Comparison of ENCODE assay signal across 26 cellular contexts in the genomic region with DNA sequence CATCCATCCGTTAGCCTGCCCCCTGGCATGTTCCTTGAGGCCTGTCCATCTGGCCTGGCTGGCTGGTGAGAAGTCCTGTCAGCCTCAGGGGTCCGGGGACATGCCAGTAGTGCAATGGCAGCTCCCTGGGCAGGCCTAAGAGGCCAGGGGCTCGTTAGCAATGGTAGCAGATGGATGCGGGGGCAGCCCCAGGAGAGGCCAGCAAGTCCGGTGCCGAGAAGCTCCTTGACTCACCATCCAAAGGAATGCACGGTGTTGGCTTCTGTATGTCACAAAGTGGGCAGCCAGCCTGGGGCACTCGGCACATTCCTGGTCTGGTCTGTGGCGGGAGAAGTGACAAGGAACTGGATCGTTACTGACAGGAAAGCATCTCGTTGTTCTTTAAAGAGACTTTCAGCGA.
DNase-seq lines count a peak whose midpoint lies in the region; ATAC-seq and TF ChIP-seq lines count a peak whose summit lies in the region.
"Had no signal": no experiment of that assay in that cellular context is flagged by ENCODE, and none has a peak within 500 bp of the region (broad histone marks: within the 10 kb centered on the region; RNA-seq: fewer than 3 reads in every experiment).

No MANE protein-coding gene starts in this region.

- 49 to 64% methylated on average over 12 of the region's 12 CpGs for WGBS in heart right ventricle, 2 donors

- TF ChIP-seq CTCF in heart right ventricle (IDR thresholded peaks at IDR 0.05) = no peak
- TF ChIP-seq CTCF in osteocyte (IDR thresholded peaks at IDR 0.05) = no peak

- ATAC-seq in heart right ventricle (peak; percentile 43 to 90 (median 84)), HG02642 (IDR thresholded peaks at IDR 0.05; ENCODE audit: poor library complexity, unreplicated experiment) (no peak)
- ATAC-seq: left lung; stimulated activated naive CD8-positive, alpha-beta T cell treated with anti-CD3 and anti-CD28 coated beads, Interleukin-15, amount 100 ng/mL, for 72 hours had no signal

- H3K4me1 Mint-ChIP-seq in osteocyte (ENCODE audit: unreplicated experiment) = peaks cover 50% of the 10 kb centered on the region
- H3K4me1 Mint-ChIP-seq: activated B cell treated with CpG ODN at 0.5 μM for 24 hours; stimulated activated naive CD8-positive, alpha-beta T cell treated with anti-CD3 and anti-CD28 coated beads, Interleukin-15, amount 100 ng/mL, for 72 hours had no signal

- DNase-seq in Daoy (ENCODE audit: low read depth) = peak; percentile 39
- peak; percentile 46 for DNase-seq in T1000 (lab: John Stamatoyannopoulos, UW)
- peak; percentile 56 for DNase-seq in heart right ventricle
- DNase-seq in osteocyte (ENCODE audit: extremely low spot score, unreplicated experiment) = no peak
- DNase-seq in DMS 273 treated with DMSO at 0.1 percent for 48 hours (lab: John Stamatoyannopoulos, UW) = no peak
- no peak for DNase-seq in mucosa of gallbladder (ENCODE audit: low spot score)
- DNase-seq in activated CD4-positive, alpha-beta T cell treated with anti-CD3 and anti-CD28 coated beads, Interleukin-2, amount 50 U/mL, for 4 hours = no peak
- DNase-seq: activated B cell treated with CpG ODN at 0.5 μM for 24 hours; activated CD4-positive, alpha-beta T cell treated with anti-CD3 and anti-CD28 coated beads, Interleukin-2, amount 50 U/mL, for 48 hours; activated gamma-delta T cell treated with Interleukin-2 at 50 U/mL for 16 hours; Caco-2; H7; left lung; MG63; NCI-H1417 treated with DMSO at 0.1 percent for 48 hours; NCI-H510A treated with DMSO at 0.1 percent for 48 hours; NK-92 treated with Interleukin-12 subunit alpha and Interleukin-12 subunit beta, amount 100 ng/mL, for 24 hours; stimulated activated CD4-positive, alpha-beta T cell treated with anti-CD3 and anti-CD28 coated beads, Interleukin-12 subunit alpha, Interleukin-12 subunit beta, amount 100 ng/mL, for 4 hours; stimulated activated CD4-positive, alpha-beta T cell treated with anti-CD3 and anti-CD28 coated beads, Interleukin-4, amount 100 ng/mL, for 4 hours; stimulated activated naive CD8-positive, alpha-beta T cell treated with anti-CD3 and anti-CD28 coated beads, Interleukin-15, amount 100 ng/mL, for 72 hours had no signal

- no peaks in the 10 kb centered on the region for H3K9me3 Mint-ChIP-seq in osteocyte (ENCODE audit: unreplicated experiment)
- H3K9me3 Mint-ChIP-seq: activated B cell treated with CpG ODN at 0.5 μM for 24 hours; stimulated activated naive CD8-positive, alpha-beta T cell treated with anti-CD3 and anti-CD28 coated beads, Interleukin-15, amount 100 ng/mL, for 72 hours; T-helper 2 cell treated with Interferon-gamma antibody and Interleukin-4, amounts not matched to agents 5 μg/mL and 100 μg/mL, for 36 hours had no signal

- intact Hi-C loops in heart right ventricle (cut with DNase I) = no loop called here

- no peak overlapping the region for H3K4me3 ChIP-seq in heart right ventricle
- H3K4me3 ChIP-seq: BLaER1, dorsolateral prefrontal cortex, left lung, MG63, SJSA1 had no signal

- H3K27ac ChIP-seq in heart right ventricle = peak overlapping the region in 5 of 10 donors; percentile 10 to 52 (median 29)
- H3K27ac ChIP-seq: BLaER1, dorsolateral prefrontal cortex, left lung had no signal

- no peaks in the 10 kb centered on the region for H3K27me3 ChIP-seq in heart right ventricle
- H3K27me3 ChIP-seq: BLaER1, dorsolateral prefrontal cortex, left lung, MG63, SJSA1 had no signal

- no peak overlapping the region for H3K4me3 Mint-ChIP-seq in osteocyte (ENCODE audit: unreplicated experiment)
- H3K4me3 Mint-ChIP-seq: activated B cell treated with CpG ODN at 0.5 μM for 24 hours; stimulated activated naive CD8-positive, alpha-beta T cell treated with anti-CD3 and anti-CD28 coated beads, Interleukin-15, amount 100 ng/mL, for 72 hours; T-helper 2 cell treated with Interferon-gamma antibody and Interleukin-4, amounts not matched to agents 5 μg/mL and 100 μg/mL, for 36 hours; type B pancreatic cell had no signal

- H3K9me3 ChIP-seq in heart right ventricle = no peaks in the 10 kb centered on the region
- H3K9me3 ChIP-seq: BLaER1, Caco-2, left lung, MG63, SJSA1 had no signal

- H3K36me3 Mint-ChIP-seq in osteocyte (ENCODE audit: unreplicated experiment) = peaks cover 6% of the 10 kb centered on the region

- peak overlapping the region; percentile 67 for H3K27ac Mint-ChIP-seq in osteocyte (ENCODE audit: unreplicated experiment)
- H3K27ac Mint-ChIP-seq: activated B cell treated with CpG ODN at 0.5 μM for 24 hours; T-helper 2 cell treated with Interferon-gamma antibody and Interleukin-4, amounts not matched to agents 5 μg/mL and 100 μg/mL, for 36 hours; type B pancreatic cell had no signal

- H3K4me1 ChIP-seq in heart right ventricle = peaks cover 3 to 56% (median 45%) of the 10 kb centered on the region in 9 donors
- H3K4me1 ChIP-seq: BLaER1, Caco-2, left lung had no signal

- H3K27me3 Mint-ChIP-seq in osteocyte (ENCODE audit: unreplicated experiment) = no peaks in the 10 kb centered on the region
- H3K27me3 Mint-ChIP-seq: stimulated activated naive CD8-positive, alpha-beta T cell treated with anti-CD3 and anti-CD28 coated beads, Interleukin-15, amount 100 ng/mL, for 72 hours had no signal

- no peaks in the 10 kb centered on the region for H3K36me3 ChIP-seq in heart right ventricle
- H3K36me3 ChIP-seq: BLaER1, left lung, MG63, SJSA1 had no signal

Comparison
In these comparisons a context has a peak if more than half of its experiments do, and no peak if none do; other contexts are left out.
1. DNase-seq: peak in Daoy (single experiment), T1000 (single experiment) and heart right ventricle (2 of 2); none in osteocyte (single experiment), DMS 273 treated with DMSO at 0.1 percent for 48 hours (single experiment), mucosa of gallbladder (single experiment) and activated CD4-positive, alpha-beta T cell treated with anti-CD3 and anti-CD28 coated beads, Interleukin-2, amount 50 U/mL, for 4 hours (0 of 2).